In the genomic region with DNA sequence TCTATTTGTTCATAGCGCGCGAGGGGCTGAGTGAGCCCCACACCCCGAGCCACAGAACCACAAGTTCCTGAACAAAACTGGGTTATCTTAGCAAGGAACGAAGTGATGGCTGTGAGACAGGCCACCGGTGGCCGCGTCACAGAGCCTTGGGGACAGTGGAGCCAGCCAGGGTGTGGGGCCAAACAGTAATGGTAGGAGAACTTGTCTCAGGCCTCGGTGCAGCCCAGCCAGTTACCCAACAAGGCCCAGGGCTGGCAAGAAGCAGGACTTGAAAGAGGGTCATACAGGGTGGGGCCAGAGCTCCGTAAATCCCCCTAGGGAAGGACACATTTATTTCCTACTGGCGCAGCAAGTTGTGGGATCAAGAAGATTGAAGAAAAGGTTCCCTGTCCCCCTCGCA, we compare ENCODE assay signal across 19 cellular contexts. TPM values are rescaled to one million over a fixed set of nuclear protein-coding genes. Genes with fewer than 3 reads are reported as not detected.
DNase-seq lines count a peak whose midpoint lies in the region; ATAC-seq and TF ChIP-seq lines count a peak whose summit lies in the region.
"Had no signal": no experiment of that assay in that cellular context is flagged by ENCODE, and none has a peak within 500 bp of the region (broad histone marks: within the 10 kb centered on the region; RNA-seq: fewer than 3 reads in every experiment).

No MANE protein-coding gene starts in this region.

- H3K9ac ChIP-seq in IMR-90 (ENCODE audit: low read depth, low read length): no peak overlapping the region

- no peaks in the 10 kb centered on the region for H3K27me3 ChIP-seq in IMR-90 (ENCODE audit: control insufficient read depth, insufficient read depth, low read length)
- no peaks in the 10 kb centered on the region for H3K27me3 ChIP-seq in ascending aorta
- no peaks in the 10 kb centered on the region for H3K27me3 ChIP-seq in tibial artery
- H3K27me3 ChIP-seq: body of pancreas, left lung had no signal

- dilution Hi-C loops in IMR-90 (cut with HindIII; ENCODE audit: low sequenced_read_pairs, unreplicated experiment): no loop called here

- peak overlapping the region; percentile 28; the same call in 1 of the 2 replicates for H4K5ac ChIP-seq in IMR-90 (ENCODE audit: low read depth, low read length)

- H3K9me3 ChIP-seq in IMR-90 (ENCODE audit: control insufficient read depth, insufficient read depth, low read length) (no peaks in the 10 kb centered on the region), ascending aorta (no peaks in the 10 kb centered on the region), tibial artery (no peaks in the 10 kb centered on the region)
- H3K9me3 ChIP-seq: body of pancreas, left lung had no signal

- no peaks in the 10 kb centered on the region for H3K27me3 Mint-ChIP-seq in nephron (ENCODE audit: low read depth)
- H3K27me3 Mint-ChIP-seq: activated naive CD8-positive, alpha-beta T cell treated with anti-CD3 and anti-CD28 coated beads for 36 hours; activated T-helper 17 cell treated with anti-CD3 and anti-CD28 coated beads, Interleukin-2, amount 50 U/mL, for 72 hours; T-cell had no signal

- no peak for TF ChIP-seq POLR2A in IMR-90 (IDR thresholded peaks at IDR 0.05; ENCODE audit: low read depth, low read length)

- H3K14ac ChIP-seq in IMR-90 (replicated peaks; ENCODE audit: low read depth, low read length): peak overlapping the region; percentile 81; the same call in 1 of the 2 replicates

- H3K4me2 ChIP-seq in IMR-90 (ENCODE audit: low read depth, low read length): no peak overlapping the region

- no peak overlapping the region for H2BK5ac ChIP-seq in IMR-90 (ENCODE audit: low read depth, low read length, poor library complexity, severe bottlenecking)

- H3K9me3 Mint-ChIP-seq in nephron: peaks cover 3% of the 10 kb centered on the region
- H3K9me3 Mint-ChIP-seq: activated naive CD8-positive, alpha-beta T cell treated with anti-CD3 and anti-CD28 coated beads for 36 hours; activated T-helper 17 cell treated with anti-CD3 and anti-CD28 coated beads, Interleukin-2, amount 50 U/mL, for 72 hours; T-cell had no signal

- in situ Hi-C loops in IMR-90 (cut with MboI; ENCODE audit: low sequenced_read_pairs): no loop called here

- H4K8ac ChIP-seq in IMR-90 (ENCODE audit: low read depth in 2 of 2, low read length in 2 of 2): peak overlapping the region; percentile 21 to 29; a peak in 2 of 4 replicates

- H3K79me1 ChIP-seq in IMR-90 (ENCODE audit: low read depth in 1 of 2, low read length in 2 of 2): no peaks in the 10 kb centered on the region

- H3K4me3 Mint-ChIP-seq in nephron: no peak overlapping the region
- H3K4me3 Mint-ChIP-seq: activated naive CD8-positive, alpha-beta T cell treated with anti-CD3 and anti-CD28 coated beads for 36 hours; activated T-helper 17 cell treated with anti-CD3 and anti-CD28 coated beads, Interleukin-2, amount 50 U/mL, for 72 hours; T-cell had no signal

- H2AFZ ChIP-seq in IMR-90 (replicated peaks; ENCODE audit: low read length, poor library complexity): no peak overlapping the region

- H3K4me1 Mint-ChIP-seq in nephron: peaks cover 51% of the 10 kb centered on the region
- H3K4me1 Mint-ChIP-seq: activated T-helper 17 cell treated with anti-CD3 and anti-CD28 coated beads, Interleukin-2, amount 50 U/mL, for 72 hours had no signal

- H2BK120ac ChIP-seq in IMR-90 (ENCODE audit: low read depth, low read length): peak overlapping the region; percentile 99

- peaks cover 21% of the 10 kb centered on the region for H3K9me1 ChIP-seq in IMR-90 (ENCODE audit: insufficient read depth, low read length)

- no peak for DNase-seq in IMR-90
- DNase-seq in ascending aorta (ENCODE audit: low spot score in 2 of 2): no peak
- DNase-seq in tibial artery: no peak
- no peak for DNase-seq in amygdala (lab: John Stamatoyannopoulos, UW)
- no peak for DNase-seq in epidermal melanocyte (ENCODE audit: insufficient read length, low spot score)
- DNase-seq: activated CD4-positive, alpha-beta T cell treated with anti-CD3 and anti-CD28 coated beads for 4 hours; activated naive CD8-positive, alpha-beta T cell treated with anti-CD3 and anti-CD28 coated beads for 36 hours; body of pancreas; cortex of kidney; left lung; NCI-H526 treated with DMSO at 0.1 percent for 48 hours; occipital lobe; stimulated activated naive CD8-positive, alpha-beta T cell treated with anti-CD3 and anti-CD28 coated beads, Interleukin-15, Interleukin-2, amounts not matched to agents 100 U/mL and 50 U/mL, for 24 hours; T-cell had no signal

- peak overlapping the region; percentile 96; the same call in 2 of the 3 replicates for H2BK15ac ChIP-seq in IMR-90 (ENCODE audit: low read depth, low read length)

- H4K91ac ChIP-seq in IMR-90 (ENCODE audit: insufficient read depth, low read depth, low read length): peak overlapping the region; percentile 91

- CTCF ChIA-PET in IMR-90 (lab: Yijun Ruan, JAX): no interaction called here

- H3K4me1 ChIP-seq in IMR-90 (ENCODE audit: control insufficient read depth, insufficient read depth, low read length) (peaks cover 18% of the 10 kb centered on the region), ascending aorta (peaks cover 9 to 28% of the 10 kb centered on the region in 2 donors), tibial artery (peaks cover 3 to 41% (median 27%) of the 10 kb centered on the region in 4 donors)

- TF ChIP-seq CTCF in IMR-90 (conservative IDR thresholded peaks at IDR 0.05; ENCODE audit: low read depth, low read length) (no peak), ascending aorta (IDR thresholded peaks at IDR 0.05) (no peak), nephron (IDR thresholded peaks at IDR 0.05; ENCODE audit: unreplicated experiment in 3 of 3) (no peak), tibial artery (IDR thresholded peaks at IDR 0.05) (no peak)

- H3K18ac ChIP-seq in IMR-90 (ENCODE audit: low read depth, low read length): peak overlapping the region; percentile 99; the same call in 1 of the 2 replicates

- intact Hi-C loops in IMR-90 (cut with micrococcal nuclease): loop anchor here (5.0 kb wide), 1 partner anchor 39 kb away; a partner anchor contains a TSS
- intact Hi-C loops in ascending aorta (cut with DNase I): no loop called here
- intact Hi-C loops in tibial artery (cut with DNase I; ENCODE audit: low total_unique reads): no loop called here

- H3K27ac Mint-ChIP-seq in nephron: peak overlapping the region; percentile 98 to 100 (median 99)
- H3K27ac Mint-ChIP-seq: activated naive CD8-positive, alpha-beta T cell treated with anti-CD3 and anti-CD28 coated beads for 36 hours; activated T-helper 17 cell treated with anti-CD3 and anti-CD28 coated beads, Interleukin-2, amount 50 U/mL, for 72 hours; T-cell had no signal

- no peak overlapping the region for H3K23ac ChIP-seq in IMR-90 (ENCODE audit: low read depth, low read length)

- POLR2A ChIA-PET in IMR-90 (lab: Charles Lee; ENCODE audit: unreplicated experiment): no interaction called here

- H2AK5ac ChIP-seq in IMR-90 (ENCODE audit: low read depth, low read length): peak overlapping the region; percentile 78

- H3K56ac ChIP-seq in IMR-90 (ENCODE audit: extremely low read depth, insufficient read depth, low read length): no peak overlapping the region; the same call in 1 of the 2 replicates

- WGBS in IMR-90 (ENCODE audit: extremely low coverage in 2 of 2, insufficient read length in 1 of 2), 2 experiments: 97% methylated on average over 5 of the region's 12 CpGs; no CpG with 5 or more reads in 1 of the 2 experiments

- H3K4me3 ChIP-seq in IMR-90 (ENCODE audit: insufficient read depth, low read depth, low read length) (no peak overlapping the region), ascending aorta (no peak overlapping the region), tibial artery (no peak overlapping the region)
- H3K4me3 ChIP-seq: body of pancreas, K562, left lung had no signal

- H3K36me3 ChIP-seq in IMR-90 (ENCODE audit: control insufficient read depth, insufficient read depth, low read length): no peaks in the 10 kb centered on the region
- no peaks in the 10 kb centered on the region for H3K36me3 ChIP-seq in ascending aorta
- H3K36me3 ChIP-seq in tibial artery: no peaks in the 10 kb centered on the region
- H3K36me3 ChIP-seq: left lung had no signal

- H4K20me1 ChIP-seq in IMR-90 (ENCODE audit: insufficient read depth, low read length): no peaks in the 10 kb centered on the region

- no peak for TF ChIP-seq RAD21 in IMR-90 (IDR thresholded peaks at IDR 0.05; ENCODE audit: low read length)

- H3K27ac ChIP-seq in IMR-90 (ENCODE audit: insufficient read depth, low read length) (peak overlapping the region; percentile 87; the same call in 1 of the 2 replicates), ascending aorta (peak overlapping the region; percentile 54 to 85), tibial artery (peak overlapping the region; percentile 74 to 77)

- peak overlapping the region; percentile 53 for H2BK20ac ChIP-seq in IMR-90 (ENCODE audit: low read depth, low read length)

- H3K36me3 Mint-ChIP-seq in nephron (ENCODE audit: low read depth): no peaks in the 10 kb centered on the region
- H3K36me3 Mint-ChIP-seq: activated naive CD8-positive, alpha-beta T cell treated with anti-CD3 and anti-CD28 coated beads for 36 hours; T-cell had no signal

- no TSS peak for BruUV-seq in IMR-90 (replicated peaks; lab: Mats Ljungman, UMichigan)

- H3K4ac ChIP-seq in IMR-90 (ENCODE audit: low read depth, low read length): peak overlapping the region; percentile 99

- H2AK9ac ChIP-seq in IMR-90 (replicated peaks; ENCODE audit: low read depth, low read length, poor library complexity): no peak overlapping the region

- ATAC-seq in IMR-90 (ENCODE audit: low read depth) (no peak), HG03460 (IDR thresholded peaks at IDR 0.05; ENCODE audit: unreplicated experiment) (no peak), GM19324 (IDR thresholded peaks at IDR 0.05; ENCODE audit: low FRiP score, unreplicated experiment) (no peak)
- ATAC-seq: activated T-helper 17 cell treated with anti-CD3 and anti-CD28 coated beads, Interleukin-2, amount 50 U/mL, for 72 hours; body of pancreas; K562; left lung; stimulated activated naive CD8-positive, alpha-beta T cell treated with anti-CD3 and anti-CD28 coated beads, Interleukin-15, Interleukin-2, amounts not matched to agents 100 U/mL and 50 U/mL, for 24 hours; T-cell had no signal

TF ChIP-seq in IMR-90, 13 proteins besides CTCF, POLR2A, EP300 and RAD21:
- TF ChIP-seq MAFK (IDR thresholded peaks at IDR 0.05; ENCODE audit: low read depth, low read length) (no peak), FOS (IDR thresholded peaks at IDR 0.05; ENCODE audit: low read depth, low read length) (no peak), CEBPB (IDR thresholded peaks at IDR 0.05; ENCODE audit: low read depth, low read length) (no peak)

RNA-seq across cellular contexts. Expression of a gene that starts 39.4 kb away (rescaled TPM):
- total RNA-seq in IMR-90 (2012; rRNA removed): 58.9 and 64.3 TPM in 2 replicates
- 75.6 and 79.2 TPM in 2 replicates for polyA plus RNA-seq in IMR-90 (2012; rRNA removed)
- 45.5 and 62.9 TPM in 2 replicates for polyA plus RNA-seq in IMR-90 (2012; cell fraction: cytosol; rRNA removed)
- polyA plus RNA-seq in IMR-90 (2012; cell fraction: nucleus; rRNA removed; ENCODE audit: low replicate concordance): 103 and 160 TPM in 2 replicates
- 89.8 TPM for total RNA-seq in ascending aorta
- polyA plus RNA-seq: K562 had no signal
